In the genomic region with DNA sequence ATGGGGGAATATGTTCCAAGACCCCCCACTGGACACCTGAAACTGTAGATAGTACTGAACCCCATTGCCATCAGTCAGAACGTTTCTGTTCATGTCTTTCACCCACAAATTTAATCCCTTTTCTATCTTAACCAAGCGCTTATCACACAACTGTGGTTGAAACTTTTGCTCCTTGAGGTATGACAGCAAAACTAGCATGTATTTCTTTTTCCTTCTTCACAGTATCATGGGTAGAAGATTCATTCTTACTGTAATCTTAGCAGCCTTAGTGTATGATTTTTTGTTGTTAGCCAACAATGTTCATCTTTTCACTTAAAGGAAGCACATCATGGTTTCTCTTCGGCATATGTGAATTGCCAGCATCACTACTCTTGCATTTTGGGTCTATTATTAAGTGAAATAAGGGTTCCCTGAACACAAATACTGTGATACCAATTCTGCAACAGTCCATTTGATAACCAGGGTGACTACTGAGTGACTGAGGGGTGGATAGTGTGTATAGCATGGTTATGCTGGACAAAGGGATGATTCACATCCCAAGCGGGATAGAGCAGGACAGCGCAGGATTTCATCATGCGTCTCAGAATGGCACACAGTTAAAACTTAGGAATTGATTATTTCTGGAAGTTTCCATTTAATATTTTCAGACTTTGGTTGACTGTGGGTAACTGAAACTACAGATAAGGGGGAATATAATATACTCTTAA, we compare ENCODE assay signal across 11 cellular contexts. TPM values are rescaled to one million over a fixed set of nuclear protein-coding genes. Genes with fewer than 3 reads are reported as not detected.
DNase-seq lines count a peak whose midpoint lies in the region; ATAC-seq, FAIRE-seq and TF ChIP-seq lines count a peak whose summit lies in the region.
"Had no signal": no experiment of that assay in that cellular context is flagged by ENCODE, and none has a peak within 500 bp of the region (broad histone marks: within the 10 kb centered on the region; RNA-seq: fewer than 3 reads in every experiment).

No MANE protein-coding gene starts in this region.

- no peak for ATAC-seq in naive thymus-derived CD8-positive, alpha-beta T cell
- ATAC-seq in GM18868 (IDR thresholded peaks at IDR 0.05; ENCODE audit: unreplicated experiment) = no peak
- ATAC-seq: pancreas had no signal

- no peak for TF ChIP-seq CTCF in RWPE1 (conservative IDR thresholded peaks at IDR 0.05; ENCODE audit: low read depth)
- no peak for TF ChIP-seq CTCF in chondrocyte (IDR thresholded peaks at IDR 0.05)

- H3K36me3 Mint-ChIP-seq in chondrocyte (ENCODE audit: low read depth) = peaks cover 3% of the 10 kb centered on the region
- H3K36me3 Mint-ChIP-seq in naive thymus-derived CD8-positive, alpha-beta T cell = peaks cover 8 to 81% (median 15%) of the 10 kb centered on the region in 3 donors

- peak overlapping the region; percentile 12 for H3K27ac Mint-ChIP-seq in chondrocyte (ENCODE audit: unreplicated experiment)
- peak overlapping the region; percentile 2 to 87 (median 70) for H3K27ac Mint-ChIP-seq in naive thymus-derived CD8-positive, alpha-beta T cell

- CTCF ChIA-PET in RWPE1 (lab: Yijun Ruan, JAX) = interaction anchor here (0.6 to 1.3 kb wide), 3 partner anchors 12 to 72 kb away, joined by 3 to 7 read pairs (median 4); no protein-coding TSS in a partner anchor

- no peaks in the 10 kb centered on the region for H3K9me3 Mint-ChIP-seq in chondrocyte (ENCODE audit: low read depth)
- no peaks in the 10 kb centered on the region for H3K9me3 Mint-ChIP-seq in naive thymus-derived CD8-positive, alpha-beta T cell

- no peak overlapping the region for H3K4me3 Mint-ChIP-seq in chondrocyte (ENCODE audit: unreplicated experiment)
- H3K4me3 Mint-ChIP-seq in naive thymus-derived CD8-positive, alpha-beta T cell = peak overlapping the region in 1 of 10 donors; percentile 33

- H3K4me1 Mint-ChIP-seq in chondrocyte (ENCODE audit: low read depth) = peaks cover 36% of the 10 kb centered on the region
- H3K4me1 Mint-ChIP-seq in naive thymus-derived CD8-positive, alpha-beta T cell = peaks cover 39 to 82% (median 72%) of the 10 kb centered on the region in 4 donors

- POLR2A ChIA-PET in RWPE1 (lab: Yijun Ruan, JAX; ENCODE audit: low non-redundant PET) = no interaction called here
- POLR2A ChIA-PET in naive thymus-derived CD8-positive, alpha-beta T cell (lab: Charles Lee) = no interaction called here

- no peaks in the 10 kb centered on the region for H3K27me3 Mint-ChIP-seq in chondrocyte (ENCODE audit: low read depth)
- H3K27me3 Mint-ChIP-seq in naive thymus-derived CD8-positive, alpha-beta T cell = no peaks in the 10 kb centered on the region

- DNase-seq in GM12892 (ENCODE audit: insufficient read length) = no peak
- DNase-seq in RWPE1 (ENCODE audit: low spot score) = peak; percentile 89
- no peak for DNase-seq in chondrocyte (ENCODE audit: low spot score)
- no peak for DNase-seq in naive thymus-derived CD8-positive, alpha-beta T cell
- DNase-seq in NOMO-1 (lab: John Stamatoyannopoulos, UW; ENCODE audit: unreplicated experiment in 2 of 2) = no peak
- no peak for DNase-seq in NCI-H446 treated with DMSO at 0.1 percent for 48 hours (lab: John Stamatoyannopoulos, UW)
- no peak for DNase-seq in DMS 273 (lab: John Stamatoyannopoulos, UW; ENCODE audit: unreplicated experiment)
- DNase-seq: activated CD4-positive, alpha-beta T cell treated with anti-CD3 and anti-CD28 coated beads for 1 hour; NCI-H748 treated with DMSO at 0.1 percent for 48 hours; pancreas had no signal

- no peak overlapping the region for H3K27ac ChIP-seq in RWPE1
- H3K27ac ChIP-seq: pancreas had no signal

- FAIRE-seq in GM12892 (lab: Jason Lieb, UNC) = peak; percentile 24
- FAIRE-seq: pancreas had no signal

- no peak for TF ChIP-seq POLR2A in GM12892 (IDR thresholded peaks at IDR 0.05; ENCODE audit: low read depth, low read length)

RNA-seq across cellular contexts. Expression of a gene that starts 41.8 kb away (rescaled TPM):
- polyA plus RNA-seq in GM12892 (2012; ENCODE audit: missing spikeins) = 0.13 TPM
- 0.55 to 1.1 TPM (median 0.59 TPM) in 3 replicates for total RNA-seq in chondrocyte
- not detected for total RNA-seq in naive thymus-derived CD8-positive, alpha-beta T cell
- polyA plus RNA-seq in naive thymus-derived CD8-positive, alpha-beta T cell = not detected

RNA-seq across cellular contexts. Expression of a gene that starts 55.8 kb away (rescaled TPM):
- polyA plus RNA-seq in GM12892 (2012; ENCODE audit: missing spikeins) = not detected
- not detected in 3 replicates for total RNA-seq in chondrocyte
- total RNA-seq in naive thymus-derived CD8-positive, alpha-beta T cell = not detected
- not detected for polyA plus RNA-seq in naive thymus-derived CD8-positive, alpha-beta T cell
- total RNA-seq: pancreas had no signal
- polyA plus RNA-seq: pancreas had no signal
